22 cellular contexts compared by ENCODE assay signal in the genomic region with DNA sequence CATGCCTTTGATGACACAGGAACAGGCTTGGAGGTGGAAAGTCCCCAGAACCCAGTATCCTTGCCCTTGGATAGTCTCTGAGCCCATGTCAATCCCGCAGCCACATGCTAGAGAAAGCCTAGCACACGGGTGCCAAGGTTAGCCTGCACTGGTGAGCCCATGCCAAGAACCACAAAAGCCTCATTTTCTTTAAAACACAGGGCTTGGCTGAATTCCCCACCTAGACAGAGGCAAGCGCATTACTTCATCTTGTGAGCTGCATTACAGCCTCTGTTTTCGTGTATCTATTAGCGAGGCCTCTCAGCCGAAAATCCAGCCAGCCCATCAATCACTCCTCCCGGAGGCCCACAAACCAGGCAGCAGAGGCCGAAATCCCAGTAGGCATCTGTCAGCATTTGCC.
DNase-seq lines count a peak whose midpoint lies in the region; ATAC-seq and TF ChIP-seq lines count a peak whose summit lies in the region.
"Had no signal": no experiment of that assay in that cellular context is flagged by ENCODE, and none has a peak within 500 bp of the region (broad histone marks: within the 10 kb centered on the region; RNA-seq: fewer than 3 reads in every experiment).

No MANE protein-coding gene starts in this region.

- peaks cover 10 to 23% (median 11%) of the 10 kb centered on the region in 4 donors for H3K4me1 ChIP-seq in esophagus muscularis mucosa

- H3K36me3 ChIP-seq in esophagus muscularis mucosa, result no peaks in the 10 kb centered on the region
- H3K36me3 ChIP-seq: cardiac muscle cell, esophagus squamous epithelium, stomach had no signal

- peak; percentile 18 for DNase-seq in Daoy (ENCODE audit: low read depth)
- DNase-seq in astrocyte of the hippocampus (ENCODE audit: low read depth, low spot score), result peak; percentile 88
- DNase-seq in left ventricle myocardium superior, result peak; percentile 30
- peak; percentile 70 for DNase-seq in sciatic nerve (ENCODE audit: low spot score)
- DNase-seq in esophagus muscularis mucosa (ENCODE audit: extremely low spot score), result no peak
- DNase-seq in HUDEP-2 (lab: John Stamatoyannopoulos, UW; ENCODE audit: unreplicated experiment in 76 of 76), result no peak
- DNase-seq: activated CD4-positive, alpha-beta memory T cell treated with anti-CD3 and anti-CD28 coated beads, Interleukin-2, amount 10 ng/mL, durations not matched to agents 7 days and 5 days; activated T-cell treated with anti-CD3 and anti-CD28 coated beads, Interleukin-2, amount 50 U/mL, for 24 hours; Calu3; esophagus squamous epithelium; KBM-7; mucosa of descending colon; NCI-H2107; NCI-H69; OCI-M1; stomach had no signal

- no peak overlapping the region for H3K4me3 ChIP-seq in esophagus muscularis mucosa
- H3K4me3 ChIP-seq: cardiac muscle cell, esophagus squamous epithelium, mucosa of descending colon, stomach had no signal

- no peaks in the 10 kb centered on the region for H3K27me3 ChIP-seq in esophagus muscularis mucosa
- H3K27me3 ChIP-seq: cardiac muscle cell, esophagus squamous epithelium, stomach had no signal

- H3K9me3 ChIP-seq in esophagus muscularis mucosa, result no peaks in the 10 kb centered on the region
- H3K9me3 ChIP-seq: esophagus squamous epithelium had no signal

- no peak for TF ChIP-seq POLR2A in esophagus muscularis mucosa (IDR thresholded peaks at IDR 0.05; ENCODE audit: low read depth)

- TF ChIP-seq EP300 in esophagus muscularis mucosa (IDR thresholded peaks at IDR 0.05), result no peak

- WGBS in esophagus muscularis mucosa, result 30% methylated on average over 8 of the region's 8 CpGs

- intact Hi-C loops in left ventricle myocardium superior (cut with micrococcal nuclease) (no loop called here), sciatic nerve (cut with DNase I) (no loop called here), esophagus muscularis mucosa (cut with DNase I) (no loop called here)

- peak overlapping the region in 1 of 4 donors; percentile 40 for H3K27ac ChIP-seq in esophagus muscularis mucosa (replicated peaks in 1 of 4)
- H3K27ac ChIP-seq: cardiac muscle cell, stomach had no signal

- ATAC-seq in left ventricle myocardium superior, result peak; percentile 65
- ATAC-seq in sciatic nerve, result peak; percentile 86
- ATAC-seq in HG02678 (IDR thresholded peaks at IDR 0.05; ENCODE audit: unreplicated experiment), result no peak
- ATAC-seq in GM18517 (IDR thresholded peaks at IDR 0.05; ENCODE audit: unreplicated experiment), result no peak
- ATAC-seq: activated naive CD4-positive, alpha-beta T cell treated with anti-CD3 and anti-CD28 coated beads, Interleukin-2, amount 50 U/mL, for 72 hours; HCT116; mucosa of descending colon; WTC11 had no signal

- no peak for TF ChIP-seq CTCF in esophagus muscularis mucosa (IDR thresholded peaks at IDR 0.05)

Comparison
In these comparisons a context has a peak if more than half of its experiments do, and no peak if none do; other contexts are left out.
1. DNase-seq: peak in Daoy (single experiment), astrocyte of the hippocampus (single experiment), left ventricle myocardium superior (single experiment) and sciatic nerve (single experiment); none in esophagus muscularis mucosa (single experiment) and HUDEP-2 (0 of 76).
2. ATAC-seq: peak in left ventricle myocardium superior (single experiment) and sciatic nerve (single experiment); none in HG02678 (single experiment) and GM18517 (single experiment).